ENCODE assay signal across 1 cellular context in the genomic region with DNA sequence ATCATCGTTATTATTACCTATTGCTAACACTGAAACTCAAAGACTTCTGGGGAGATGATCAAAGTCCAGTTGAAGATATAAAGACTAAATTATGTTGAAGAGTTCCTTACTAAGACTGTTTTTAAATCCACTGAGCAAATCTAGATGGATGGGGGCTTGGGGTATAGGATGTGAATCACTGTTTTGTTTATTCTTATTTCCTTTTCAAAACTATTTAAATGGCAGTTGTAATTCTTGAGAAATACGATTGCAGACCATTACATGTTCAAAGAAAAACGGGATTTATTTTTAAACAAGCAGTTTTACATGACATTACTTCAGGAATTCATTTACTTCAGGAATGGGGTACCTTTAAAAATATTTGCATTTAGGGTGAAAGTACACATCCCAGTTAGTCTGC.
TF ChIP-seq lines count a peak whose summit lies in the region.

No MANE protein-coding gene starts in this region.

TF ChIP-seq in IMR-90, 13 proteins besides CTCF, POLR2A, EP300 and RAD21 (continued from another document):
- TF ChIP-seq MAFK (IDR thresholded peaks at IDR 0.05; ENCODE audit: low read depth, low read length) (no peak), BHLHE40 (IDR thresholded peaks at IDR 0.05; ENCODE audit: low read depth, low read length) (no peak)
